In the genomic region with DNA sequence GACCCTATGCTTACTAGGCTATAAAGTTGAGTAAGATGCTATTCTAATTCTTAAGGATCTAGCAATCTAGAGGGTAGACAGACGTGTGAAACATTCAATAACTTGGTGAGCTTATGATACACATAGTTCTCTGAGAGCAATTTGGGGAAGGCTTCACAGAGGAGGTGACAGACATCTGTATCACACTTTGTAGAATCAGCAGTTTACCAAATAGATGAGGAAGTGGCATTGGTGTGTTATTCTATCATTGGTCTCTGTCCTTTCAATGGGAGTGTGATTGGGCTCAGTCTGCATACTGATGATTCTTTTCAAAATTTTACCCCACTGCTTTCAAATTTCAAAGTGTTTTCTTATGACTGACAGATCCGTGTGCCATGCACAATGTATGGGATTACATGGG, we compare ENCODE assay signal across 25 cellular contexts. TPM values are rescaled to one million over a fixed set of nuclear protein-coding genes. Genes with fewer than 3 reads are reported as not detected.
"Had no signal": no experiment of that assay in that cellular context is flagged by ENCODE, and none has a peak within 500 bp of the region (broad histone marks: within the 10 kb centered on the region; RNA-seq: fewer than 3 reads in every experiment).

No MANE protein-coding gene starts in this region.

- H3K4me3 ChIP-seq: SK-N-MC had no signal

- DNase-seq: activated B cell treated with CpG ODN at 0.5 μM for 24 hours; activated CD4-positive, alpha-beta T cell treated with anti-CD3 and anti-CD28 coated beads for 1 hour; activated CD4-positive, alpha-beta T cell treated with anti-CD3 and anti-CD28 coated beads, Interleukin-2, amount 10 ng/mL, durations not matched to agents 24 days and 14 days; activated CD4-positive, alpha-beta T cell treated with anti-CD3 and anti-CD28 coated beads, Interleukin-2, amount 50 U/mL, for 48 hours; activated CD8-positive, alpha-beta memory T cell treated with anti-CD3 and anti-CD28 coated beads, Interleukin-2, amount 10 ng/mL, durations not matched to agents 7 days and 5 days; activated effector memory CD4-positive, alpha-beta T cell treated with Interleukin-2 at 50 U/mL for 16 hours; activated naive CD4-positive, alpha-beta T cell; activated naive CD8-positive, alpha-beta T cell treated with anti-CD3 and anti-CD28 coated beads, Interleukin-2, amount 50 U/mL, for 24 hours; activated T-cell treated with anti-CD3 and anti-CD28 coated beads, Interleukin-2, amount 50 U/mL, for 24 hours; amygdala; Karpas-422; MM.1S; NCI-H1105; NCI-H1436; NCI-H1694 treated with DMSO at 0.1 percent for 48 hours; NCI-H2029 treated with DMSO at 0.1 percent for 48 hours; NCI-H345; NCI-H510A; NCI-H526 treated with DMSO at 0.1 percent for 48 hours; NCI-H82; PC-3; SHP77 treated with DMSO at 0.1 percent for 48 hours had no signal

- ATAC-seq: activated CD8-positive, alpha-beta memory T cell treated with anti-CD3 and anti-CD28 coated beads, Interleukin-2, amount 10 ng/mL, durations not matched to agents 7 days and 5 days; activated naive CD4-positive, alpha-beta T cell treated with anti-CD3 and anti-CD28 coated beads, Interleukin-2, amount 50 U/mL, for 72 hours; activated naive CD8-positive, alpha-beta T cell treated with anti-CD3 and anti-CD28 coated beads, Interleukin-2, amount 50 U/mL, for 24 hours; PC-3 had no signal

- H3K27ac ChIP-seq: SK-N-MC had no signal

RNA-seq across cellular contexts. Expression of a gene that starts 47.0 kb away (rescaled TPM):
- total RNA-seq: activated B cell treated with CpG ODN at 0.5 μM for 24 hours; activated CD4-positive, alpha-beta T cell treated with anti-CD3 and anti-CD28 coated beads, Interleukin-2, amount 10 ng/mL, durations not matched to agents 24 days and 14 days; activated CD8-positive, alpha-beta memory T cell treated with anti-CD3 and anti-CD28 coated beads, Interleukin-2, amount 10 ng/mL, durations not matched to agents 7 days and 5 days; activated T-helper 1 cell treated with anti-CD3 and anti-CD28 coated beads, Interleukin-12 subunit alpha, Interleukin-12 subunit beta, Interleukin-2, Interleukin-4 antibody, amounts not matched to agents 30 ng/mL and 10 ng/mL and 1 ng/mL, durations not matched to agents 14 hours and 24 hours and 36 hours had no signal
